In the genomic region with DNA sequence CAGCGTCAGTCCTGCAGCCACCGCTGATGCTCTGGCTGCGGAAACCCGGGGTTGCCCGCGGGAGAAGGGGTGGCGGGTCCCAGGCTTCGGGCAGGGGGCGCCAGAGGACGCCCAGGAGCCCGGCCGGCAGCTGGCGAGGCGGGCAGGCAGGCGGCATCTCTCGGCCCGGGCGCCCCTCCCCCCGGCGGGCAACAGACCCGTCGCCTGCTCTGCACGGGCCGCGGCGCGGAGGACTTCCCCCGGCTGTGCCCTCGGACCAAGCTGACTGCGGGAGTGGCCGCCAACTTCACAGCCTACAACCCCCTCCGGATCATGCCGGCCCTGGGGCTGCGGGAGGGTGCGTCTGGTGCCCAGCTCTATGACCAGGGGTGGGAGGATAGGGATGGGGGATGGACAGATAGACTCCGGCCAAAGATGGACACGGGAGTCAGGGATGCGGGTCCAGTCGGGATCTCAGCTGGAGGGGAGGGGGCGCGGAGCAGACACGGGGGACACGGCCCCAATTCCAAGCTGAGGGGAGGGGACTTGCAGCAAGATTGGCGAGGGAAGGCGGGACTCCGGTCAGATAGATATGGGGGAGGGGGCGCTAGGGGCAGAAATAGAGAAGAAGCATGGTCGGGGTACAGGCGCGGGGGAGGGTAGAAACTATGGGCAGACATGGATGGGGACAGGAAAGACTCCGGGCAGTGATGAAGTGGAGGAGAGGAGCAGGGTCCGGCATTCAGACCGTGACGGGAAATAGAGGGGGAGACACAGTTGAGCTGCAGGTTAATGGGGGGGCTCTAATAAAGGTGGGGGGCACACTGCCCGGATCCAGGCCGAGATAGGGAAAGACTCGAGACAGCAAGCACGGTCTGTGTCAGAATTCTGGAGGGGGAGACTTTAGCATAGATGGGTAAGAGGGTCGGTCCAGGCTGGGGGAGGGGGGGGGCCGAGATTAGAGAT, we compare ENCODE assay signal across 8 cellular contexts. TPM values are rescaled to one million over a fixed set of nuclear protein-coding genes. Genes with fewer than 3 reads are reported as not detected.
A peak's percentile ranks its signal among the peaks of the same experiment; 100 is the strongest.
DNase-seq lines count a peak whose midpoint lies in the region; ATAC-seq and TF ChIP-seq lines count a peak whose summit lies in the region.

No MANE protein-coding gene starts in this region.

- peaks cover 41% of the 10 kb centered on the region for H3K4me1 ChIP-seq in DOHH2 (ENCODE audit: control insufficient read depth, low read length)
- H3K4me1 ChIP-seq in MM.1S (ENCODE audit: low read length): 0 out of 2 replicates have a peak, but pooled peaks cover 8% of the 10 kb centered on the region
- peaks cover 32% of the 10 kb centered on the region for H3K4me1 ChIP-seq in adipocyte (ENCODE audit: control insufficient read depth, insufficient read depth, low read length)
- peaks cover 40% of the 10 kb centered on the region for H3K4me1 ChIP-seq in left ventricle myocardium inferior
- H3K4me1 ChIP-seq in prostate gland (replicated peaks): peaks cover 4% of the 10 kb centered on the region

- peak overlapping the region; percentile 75 for H2AFZ ChIP-seq in MM.1S (ENCODE audit: low read length)

- H3K4me2 ChIP-seq in DOHH2 (ENCODE audit: low read length) (peak overlapping the region; percentile 87), MM.1S (ENCODE audit: low read depth, low read length) (peak overlapping the region; percentile 97)

- H3K9ac ChIP-seq in MM.1S (ENCODE audit: low read length) (peak overlapping the region; percentile 33; the same call in 1 of the 2 replicates), adipocyte (ENCODE audit: low read length) (peak overlapping the region; percentile 52)

- H3F3A ChIP-seq in DOHH2 (ENCODE audit: control insufficient read depth, insufficient read depth) (peaks cover 5% of the 10 kb centered on the region; the same call in 1 of the 2 replicates), MM.1S (ENCODE audit: insufficient read depth, low read length) (0 out of 2 replicates have a peak, but pooled peaks cover 4% of the 10 kb centered on the region)

- H3K9me2 ChIP-seq in DOHH2 (replicated peaks; ENCODE audit: control insufficient read depth, low read length) (no peaks in the 10 kb centered on the region), MM.1S (replicated peaks; ENCODE audit: insufficient read depth, low read length) (no peaks in the 10 kb centered on the region)

- no peak overlapping the region for H3K27ac ChIP-seq in DOHH2 (ENCODE audit: low read depth, low read length)
- no peak overlapping the region for H3K27ac ChIP-seq in MM.1S (ENCODE audit: low read length)
- H3K27ac ChIP-seq in left ventricle myocardium inferior (replicated peaks): no peak overlapping the region
- H3K27ac ChIP-seq in prostate gland: no peak overlapping the region

- peaks cover 67% of the 10 kb centered on the region for H3K27me3 ChIP-seq in DOHH2 (ENCODE audit: control insufficient read depth, low read length)
- H3K27me3 ChIP-seq in MM.1S (replicated peaks; ENCODE audit: insufficient read depth, low read length): peaks cover 30% of the 10 kb centered on the region
- no peaks in the 10 kb centered on the region for H3K27me3 ChIP-seq in adipocyte (replicated peaks; ENCODE audit: control insufficient read depth, insufficient read depth, low read length)
- peaks cover 67% of the 10 kb centered on the region for H3K27me3 ChIP-seq in left ventricle myocardium inferior (ENCODE audit: low read depth)
- H3K27me3 ChIP-seq in prostate gland (replicated peaks; ENCODE audit: insufficient read depth): no peaks in the 10 kb centered on the region

- no peaks in the 10 kb centered on the region for H3K36me3 ChIP-seq in DOHH2 (ENCODE audit: control insufficient read depth, low read length)
- no peaks in the 10 kb centered on the region for H3K36me3 ChIP-seq in MM.1S (replicated peaks; ENCODE audit: insufficient read depth, low read length)
- no peaks in the 10 kb centered on the region for H3K36me3 ChIP-seq in adipocyte (ENCODE audit: control insufficient read depth, insufficient read depth, low read length, severe bottlenecking)
- H3K36me3 ChIP-seq in left ventricle myocardium inferior: no peaks in the 10 kb centered on the region
- no peaks in the 10 kb centered on the region for H3K36me3 ChIP-seq in prostate gland

- H3K4me3 ChIP-seq in DOHH2 (ENCODE audit: low read length) (peak overlapping the region; percentile 74), MM.1S (ENCODE audit: low read length) (peak overlapping the region; percentile 66), adipocyte (ENCODE audit: low read length) (peak overlapping the region; percentile 79), left ventricle myocardium inferior (peak overlapping the region; percentile 72), prostate gland (peak overlapping the region; percentile 37 to 48)

- H4K20me1 ChIP-seq in DOHH2 (ENCODE audit: control insufficient read depth, insufficient read depth, low read depth, low read length) (peaks cover 4% of the 10 kb centered on the region; the same call in 1 of the 2 replicates), MM.1S (ENCODE audit: insufficient read depth, low read length) (no peaks in the 10 kb centered on the region)

- intact Hi-C loops in left ventricle myocardium inferior (cut with micrococcal nuclease) (no loop called here), prostate gland (cut with DNase I) (loop anchor here (10.0 kb wide), 1 partner anchor 302 kb away; no protein-coding TSS in a partner anchor)

- ATAC-seq in HG03571 (IDR thresholded peaks at IDR 0.05; ENCODE audit: unreplicated experiment) (no peak), GM19463 (IDR thresholded peaks at IDR 0.05; ENCODE audit: unreplicated experiment) (no peak)

- TF ChIP-seq CTCF in DOHH2 (IDR thresholded peaks at IDR 0.05; ENCODE audit: low read depth, low read length, poor library complexity, severe bottlenecking) (peak; percentile 76), MM.1S (IDR thresholded peaks at IDR 0.05; ENCODE audit: low read length) (peak; percentile 69), left ventricle myocardium inferior (IDR thresholded peaks at IDR 0.05; ENCODE audit: borderline replicate concordance) (peak; percentile 69), prostate gland (IDR thresholded peaks at IDR 0.05) (peak; percentile 48 to 89 (median 70))

- no peak for TF ChIP-seq POLR2A in prostate gland (IDR thresholded peaks at IDR 0.05)

- peak; percentile 76 for DNase-seq in MM.1S
- DNase-seq in SW 1271 (lab: John Stamatoyannopoulos, UW): peak; percentile 40 to 63
- peak; percentile 93 for DNase-seq in adipocyte (ENCODE audit: low read depth)
- peak; percentile 60 for DNase-seq in left ventricle myocardium inferior
- DNase-seq in prostate gland (ENCODE audit: low spot score): peak; percentile 68

- no peaks in the 10 kb centered on the region for H3K79me2 ChIP-seq in DOHH2 (ENCODE audit: control insufficient read depth, low read length)
- H3K79me2 ChIP-seq in MM.1S (ENCODE audit: low read length): no peaks in the 10 kb centered on the region

- H3K9me3 ChIP-seq in DOHH2 (ENCODE audit: control insufficient read depth, insufficient read depth, low read length) (no peaks in the 10 kb centered on the region), MM.1S (replicated peaks; ENCODE audit: insufficient read depth, low read length) (no peaks in the 10 kb centered on the region), adipocyte (ENCODE audit: control insufficient read depth, low read length) (no peaks in the 10 kb centered on the region), left ventricle myocardium inferior (replicated peaks) (no peaks in the 10 kb centered on the region), prostate gland (no peaks in the 10 kb centered on the region)

- 2% methylated on average over 48 of the region's 60 CpGs for WGBS in prostate gland

RNA-seq across cellular contexts. Expression of gene ADGRB2, which starts 1.1 kb away (rescaled TPM):
- total RNA-seq in left ventricle myocardium inferior: 12.1 TPM
- total RNA-seq in prostate gland: 10 to 100 TPM in 1 of 2 donors, 1 to 10 TPM in 1; 3.0 to 10.2 TPM

RNA-seq across cellular contexts. Expression of gene SPOCD1, which starts 52.8 kb away (rescaled TPM):
- not detected for total RNA-seq in left ventricle myocardium inferior
- 10 to 100 TPM in 1 of 2 donors, not detected in 1; 21.6 TPM for total RNA-seq in prostate gland

RNA-seq across cellular contexts. Expression of gene COL16A1, which starts 59.2 kb away (rescaled TPM):
- total RNA-seq in left ventricle myocardium inferior (18.3 TPM), prostate gland (10 to 100 TPM; 45.3 to 89.4 TPM)
